In the genomic region with DNA sequence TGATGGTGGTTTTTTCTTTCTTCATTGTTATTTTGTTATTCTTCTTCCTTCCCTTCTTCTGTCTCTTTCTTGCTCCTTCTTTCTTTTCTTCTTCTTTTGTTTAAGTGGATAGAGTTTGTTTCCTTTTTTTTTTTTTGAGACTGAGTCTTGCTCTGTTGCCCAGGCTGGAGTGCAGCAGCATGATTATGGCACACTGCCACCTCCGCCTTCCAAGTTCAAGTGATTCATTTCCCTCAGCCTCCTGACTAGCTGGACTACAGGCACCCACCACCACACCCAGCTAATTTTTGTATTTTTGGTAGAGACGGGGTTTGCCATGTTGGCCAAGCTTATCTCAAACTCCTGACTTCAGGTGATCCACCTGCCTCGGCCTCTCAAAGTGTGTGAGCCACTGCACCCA, we compare ENCODE assay signal across 1 cellular context.
TF ChIP-seq lines count a peak whose summit lies in the region.

No MANE protein-coding gene starts in this region.

TF ChIP-seq in IMR-90, 13 proteins besides CTCF, POLR2A, EP300 and RAD21 (continued from another document):
- TF ChIP-seq NFE2L2 (IDR thresholded peaks at IDR 0.05; ENCODE audit: low read depth, low read length) (no peak), RFX5 (IDR thresholded peaks at IDR 0.05; ENCODE audit: low read depth, low read length) (no peak), MXI1 (IDR thresholded peaks at IDR 0.05; ENCODE audit: borderline replicate concordance, low read depth, low read length) (no peak)
- TF ChIP-seq, protein P1, sequence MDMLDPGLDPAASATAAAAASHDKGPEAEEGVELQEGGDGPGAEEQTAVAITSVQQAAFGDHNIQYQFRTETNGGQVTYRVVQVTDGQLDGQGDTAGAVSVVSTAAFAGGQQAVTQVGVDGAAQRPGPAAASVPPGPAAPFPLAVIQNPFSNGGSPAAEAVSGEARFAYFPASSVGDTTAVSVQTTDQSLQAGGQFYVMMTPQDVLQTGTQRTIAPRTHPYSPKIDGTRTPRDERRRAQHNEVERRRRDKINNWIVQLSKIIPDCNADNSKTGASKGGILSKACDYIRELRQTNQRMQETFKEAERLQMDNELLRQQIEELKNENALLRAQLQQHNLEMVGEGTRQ (IDR thresholded peaks at IDR 0.05; ENCODE audit: low read depth, low read length) = no peak
